ENCODE assay signal across 8 cellular contexts in the genomic region with DNA sequence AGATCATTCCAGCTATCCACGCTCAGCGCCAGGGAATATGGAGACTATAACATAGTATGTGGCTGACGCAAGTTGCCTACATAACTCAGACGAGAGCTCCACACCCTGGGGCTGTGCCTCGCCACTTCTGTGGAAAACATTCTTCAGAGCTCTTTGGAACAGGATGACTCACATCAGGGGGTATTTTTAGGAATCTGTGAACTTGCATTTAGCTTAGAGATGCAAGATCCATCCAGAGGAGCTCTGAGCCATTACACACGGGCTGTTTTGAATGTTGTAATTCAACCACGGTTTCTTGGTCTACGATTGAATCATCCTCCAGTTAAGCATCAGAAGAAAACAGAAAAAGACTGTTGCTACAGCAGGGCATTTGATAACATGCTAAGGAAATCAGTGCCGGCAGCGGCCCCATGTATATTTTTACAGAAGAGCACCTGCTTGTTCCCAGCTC.
A peak's percentile ranks its signal among the peaks of the same experiment; 100 is the strongest.
DNase-seq lines count a peak whose midpoint lies in the region; ATAC-seq, FAIRE-seq and TF ChIP-seq lines count a peak whose summit lies in the region.

No MANE protein-coding gene starts in this region.

- no peak overlapping the region for H3K9ac ChIP-seq in H1 (replicated peaks in 1 of 4; ENCODE audit: extremely low read depth in 1 of 4, low read depth in 3 of 4, low read length in 3 of 4)

- peaks cover 3% of the 10 kb centered on the region; the same call in 1 of the 2 replicates for H3K23me2 ChIP-seq in H1 (ENCODE audit: low read depth, low read length)

- no peaks in the 10 kb centered on the region for H3K79me2 ChIP-seq in H1 (ENCODE audit: control insufficient read depth in 1 of 2, insufficient read depth in 2 of 2, low read length in 2 of 2)

- no peak overlapping the region for H3K4ac ChIP-seq in H1 (replicated peaks; ENCODE audit: insufficient read length, low read depth, low read length)

- POLR2A ChIA-PET in Panc1 (lab: Charles Lee) (no interaction called here), H1 (lab: Charles Lee; ENCODE audit: partially characterized antibody) (no interaction called here)

- CTCF ChIA-PET in Panc1 (lab: Charles Lee) = no interaction called here
- CTCF ChIA-PET in H1 (lab: Charles Lee; ENCODE audit: partially characterized antibody) = interaction anchor here (1.0 to 1.5 kb wide), 5 partner anchors 9 to 422 kb away, joined by 3 to 6 read pairs (median 3); no protein-coding TSS in a partner anchor

- no TSS peak for BruUV-seq in Panc1 (replicated peaks; lab: Mats Ljungman, UMichigan)

- 0 out of 2 replicates have a peak overlapping the region, but pooled peaks have one; percentile 13 for H2AFZ ChIP-seq in H1 (ENCODE audit: low read length)

- TF ChIP-seq POLR2A in H1 (IDR thresholded peaks at IDR 0.05; ENCODE audit: control extremely low read depth in 1 of 2, low read depth in 2 of 2, low read length in 2 of 2) = no peak
- TF ChIP-seq POLR2A in uterus (IDR thresholded peaks at IDR 0.05) = no peak

- H3K27ac ChIP-seq in Panc1 (ENCODE audit: low read length) (peak overlapping the region; percentile 79), H1 (ENCODE audit: low read depth, low read length) (no peak overlapping the region), uterus (peak overlapping the region; percentile 58 to 75)

- in situ Hi-C loops in Panc1 (cut with HindIII; ENCODE audit: low pct_unique_long_range_greater_than_20kb, low sequenced_read_pairs) = no loop called here

- peak; percentile 94 for ATAC-seq in Panc1
- no peak for ATAC-seq in HG02970 (IDR thresholded peaks at IDR 0.05; ENCODE audit: low FRiP score, unreplicated experiment)

- H3K4me3 ChIP-seq in Panc1 (ENCODE audit: low read depth in 2 of 2, low read length in 2 of 2) (no peak overlapping the region), H1 (ENCODE audit: extremely low read depth in 1 of 4, insufficient read depth in 2 of 4, low read depth in 3 of 4, low read length in 4 of 4) (no peak overlapping the region), uterus (no peak overlapping the region)

- no peak overlapping the region for H3K14ac ChIP-seq in H1 (ENCODE audit: insufficient read length)

- no peak overlapping the region for H2AK5ac ChIP-seq in H1 (ENCODE audit: low read depth, low read length)

- H4K8ac ChIP-seq in H1 (ENCODE audit: extremely low read depth, insufficient read depth, low read length) = no peak overlapping the region

- intact Hi-C loops in Panc1 (cut with micrococcal nuclease; ENCODE audit: unreplicated experiment) = no loop called here
- intact Hi-C loops in uterus (cut with DNase I; ENCODE audit: low total_unique reads) = no loop called here

- no peak overlapping the region for H3K18ac ChIP-seq in H1 (ENCODE audit: extremely low read depth, low read length)

- WGBS in H1 (ENCODE audit: extremely low coverage in 1 of 2, insufficient coverage in 1 of 2, insufficient read length in 1 of 2, insufficient replicate concordance in 2 of 2, low coverage in 1 of 2, low lambda C conversion rate in 2 of 2, missing lambda C conversion rate in 1 of 2), 2 experiments = 89% methylated on average over 10 of the region's 10 CpGs; no CpG with 5 or more reads in 1 of the 2 experiments

- no peak overlapping the region for H2BK120ac ChIP-seq in H1 (replicated peaks; ENCODE audit: low read depth, low read length)

- no peaks in the 10 kb centered on the region for H3K79me1 ChIP-seq in H1 (ENCODE audit: low read depth, low read length)

- H3K23ac ChIP-seq in H1 (ENCODE audit: insufficient read length) = no peak overlapping the region

- FAIRE-seq in H1 (lab: Jason Lieb, UNC) = no peak

- H3K36me3 ChIP-seq in Panc1 (ENCODE audit: control insufficient read depth, insufficient read depth, low read length) = no peaks in the 10 kb centered on the region
- H3K36me3 ChIP-seq in H1 (ENCODE audit: control insufficient read depth in 2 of 4, insufficient read depth in 4 of 4, low read length in 3 of 4) = no peaks in the 10 kb centered on the region
- H3K36me3 ChIP-seq in uterus = no peaks in the 10 kb centered on the region

- no peak overlapping the region for H2BK20ac ChIP-seq in H1 (ENCODE audit: low read length)

- H3K56ac ChIP-seq in H1 (replicated peaks; ENCODE audit: insufficient read length, low read depth, low read length) = no peak overlapping the region

- peak; percentile 61 for DNase-seq in COLO829 (ENCODE audit: low spot score)
- DNase-seq in Panc1 (ENCODE audit: low read depth, low spot score) = peak; percentile 57
- DNase-seq in H1 (ENCODE audit: low read depth in 1 of 2, low spot score in 2 of 2) = peak in 1 of 2 experiments; percentile 23
- DNase-seq in non-pigmented ciliary epithelial cell (ENCODE audit: low read depth) = peak; percentile 100
- DNase-seq in uterus = peak; percentile 62 to 79
- DNase-seq in NCI-H2081 treated with DMSO at 0.1 percent for 48 hours (lab: John Stamatoyannopoulos, UW) = no peak
- no peak for DNase-seq in ureter (ENCODE audit: low spot score)

- H3K9me3 ChIP-seq in Panc1 (ENCODE audit: control insufficient read depth, insufficient read depth, low read depth, low read length) (peaks cover 10% of the 10 kb centered on the region; the same call in 1 of the 2 replicates), H1 (ENCODE audit: insufficient read depth in 2 of 2, low read depth in 1 of 2, low read length in 1 of 2) (no peaks in the 10 kb centered on the region), uterus (no peaks in the 10 kb centered on the region)

- no peak for TF ChIP-seq EP300 in H1 (IDR thresholded peaks at IDR 0.05; ENCODE audit: borderline replicate concordance in 1 of 2, low read depth in 2 of 2, low read length in 2 of 2)

- no peak overlapping the region for H4K5ac ChIP-seq in H1 (ENCODE audit: insufficient read length, low read depth, low read length)

- H3K27me3 ChIP-seq in Panc1 (ENCODE audit: control insufficient read depth, insufficient read depth, low read length) = no peaks in the 10 kb centered on the region
- no peaks in the 10 kb centered on the region for H3K27me3 ChIP-seq in H1 (replicated peaks in 1 of 4; ENCODE audit: control insufficient read depth in 3 of 4, extremely low read depth in 1 of 4, insufficient read depth in 3 of 4, low read length in 3 of 4)
- H3K27me3 ChIP-seq in uterus = no peaks in the 10 kb centered on the region

- H3K4me2 ChIP-seq in H1 (ENCODE audit: insufficient read depth in 1 of 2, low read depth in 2 of 2, low read length in 2 of 2) = no peak overlapping the region

- H4K20me1 ChIP-seq in H1 (replicated peaks in 1 of 2; ENCODE audit: control insufficient read depth in 1 of 2, insufficient read depth in 2 of 2, low read length in 2 of 2) = no peaks in the 10 kb centered on the region

- no peak for TF ChIP-seq RAD21 in H1 (IDR thresholded peaks at IDR 0.05 in 1 of 2, conservative IDR thresholded peaks at IDR 0.05 in 1 of 2; ENCODE audit: low read depth in 2 of 2, low read length in 2 of 2)

- no peak overlapping the region for H2BK15ac ChIP-seq in H1 (ENCODE audit: low read length)

- peaks cover 3% of the 10 kb centered on the region; the same call in 1 of the 2 replicates for H3K4me1 ChIP-seq in Panc1 (ENCODE audit: control insufficient read depth, insufficient read depth, low read length)
- H3K4me1 ChIP-seq in H1 (replicated peaks in 1 of 4; ENCODE audit: control insufficient read depth in 3 of 4, insufficient read depth in 4 of 4, low read length in 3 of 4) = peaks cover 0 to 4% (median 1%) of the 10 kb centered on the region in 4 experiments; a peak in 2 of 7 replicates
- peaks cover 0 to 9% of the 10 kb centered on the region in 2 donors for H3K4me1 ChIP-seq in uterus

- no peak overlapping the region for H2BK5ac ChIP-seq in H1 (ENCODE audit: low read depth, low read length)

- no peak overlapping the region for H4K91ac ChIP-seq in H1 (replicated peaks; ENCODE audit: insufficient read length, low read length)

- TF ChIP-seq CTCF in Panc1 (IDR thresholded peaks at IDR 0.05) (no peak), H1 (IDR thresholded peaks at IDR 0.05; ENCODE audit: control extremely low read depth in 1 of 3, insufficient read depth in 1 of 3, low read depth in 1 of 3, low read length in 3 of 3) (no peak), uterus (IDR thresholded peaks at IDR 0.05) (peak in 3 of 4 experiments; percentile 10 to 50 (median 17))

- no peak overlapping the region for H2BK12ac ChIP-seq in H1 (ENCODE audit: low read depth, low read length)

TF ChIP-seq in H1, 55 proteins besides CTCF, POLR2A, EP300 and RAD21 (continues in another document):
- no peak for TF ChIP-seq SAP30 (IDR thresholded peaks at IDR 0.05; ENCODE audit: insufficient read depth, insufficient replicate concordance, low read length)

Comparison
In these comparisons a context has a peak if more than half of its experiments do, and no peak if none do; other contexts are left out.
1. DNase-seq: peak in COLO829 (single experiment), Panc1 (single experiment), non-pigmented ciliary epithelial cell (single experiment) and uterus (2 of 2); none in NCI-H2081 treated with DMSO at 0.1 percent for 48 hours (single experiment) and ureter (single experiment).
2. CTCF ChIP-seq: peak in uterus (3 of 4); none in Panc1 (single experiment) and H1 (0 of 3).